In genomic region chr3:115986555-115987207, GRCh38 we compare ENCODE assay signal across 8 cellular contexts.
A peak's percentile ranks its signal among the peaks of the same experiment; 100 is the strongest.
DNase-seq lines count a peak whose midpoint lies in the region; ATAC-seq and TF ChIP-seq lines count a peak whose summit lies in the region.

No MANE protein-coding gene starts in this region.

- H3K4me3 ChIP-seq in cardiac muscle cell (no peak overlapping the region), NB4 (ENCODE audit: low read depth, low read length) (no peak overlapping the region), endodermal cell (ENCODE audit: low read length) (no peak overlapping the region)

- 90% methylated on average over 2 of the region's 2 CpGs; no CpG with 5 or more reads in 1 of the 2 experiments for WGBS in endodermal cell (ENCODE audit: insufficient coverage in 1 of 2, insufficient read length in 1 of 2), 2 experiments

- H3K4me1 ChIP-seq in cardiac muscle cell (ENCODE audit: low read depth) (no peaks in the 10 kb centered on the region), endodermal cell (ENCODE audit: control insufficient read depth, insufficient read depth, low read length) (no peaks in the 10 kb centered on the region)

- H3K36me3 ChIP-seq in cardiac muscle cell (no peaks in the 10 kb centered on the region), endodermal cell (ENCODE audit: control insufficient read depth, insufficient read depth, low read length) (no peaks in the 10 kb centered on the region)

- no peaks in the 10 kb centered on the region for H3K9me3 Mint-ChIP-seq in endodermal cell

- no peak overlapping the region for H3K9ac ChIP-seq in endodermal cell (ENCODE audit: extremely low read depth, low read length, poor library complexity, severe bottlenecking)

- no peak overlapping the region for H3K27ac Mint-ChIP-seq in endodermal cell

- no peaks in the 10 kb centered on the region for H3K36me3 Mint-ChIP-seq in endodermal cell (ENCODE audit: low read depth)

- H3K4me1 Mint-ChIP-seq in endodermal cell: peaks cover 20% of the 10 kb centered on the region

- no peak overlapping the region for H3K4me3 Mint-ChIP-seq in endodermal cell

- H3K9me3 ChIP-seq in cardiac muscle cell (ENCODE audit: low read depth) (no peaks in the 10 kb centered on the region), endodermal cell (ENCODE audit: control insufficient read depth, low read length) (no peaks in the 10 kb centered on the region)

- H3K27me3 Mint-ChIP-seq in endodermal cell (ENCODE audit: insufficient read depth): no peaks in the 10 kb centered on the region

- ATAC-seq in left cardiac atrium: no peak
- ATAC-seq in stimulated activated naive CD8-positive, alpha-beta T cell treated with anti-CD3 and anti-CD28 coated beads, Interleukin-15, Interleukin-2, amounts not matched to agents 100 U/mL and 50 U/mL, for 24 hours: no peak

- intact Hi-C loops in left cardiac atrium (cut with DNase I): no loop called here

- TF ChIP-seq POLR2A in NB4 (IDR thresholded peaks at IDR 0.05; ENCODE audit: extremely low read depth, insufficient read length): no peak

- no peak overlapping the region for H3K27ac ChIP-seq in cardiac muscle cell
- H3K27ac ChIP-seq in endodermal cell (ENCODE audit: low read depth, low read length): no peak overlapping the region

- peak in 1 of 2 donors; percentile 17 for DNase-seq in cardiac muscle cell (ENCODE audit: low read depth in 1 of 2, low spot score in 1 of 2)
- no peak for DNase-seq in left cardiac atrium
- DNase-seq in NB4 (ENCODE audit: low read depth): peak; percentile 16
- DNase-seq in endodermal cell: peak; percentile 72
- no peak for DNase-seq in stimulated activated CD8-positive, alpha-beta memory T cell treated with anti-CD3 and anti-CD28 coated beads, Interleukin-4, amount 100 ng/mL, for 48 hours
- DNase-seq in stimulated activated naive CD8-positive, alpha-beta T cell treated with anti-CD3 and anti-CD28 coated beads, Interleukin-15, Interleukin-2, amounts not matched to agents 100 U/mL and 50 U/mL, for 24 hours: no peak
- DNase-seq in NK-92 (lab: John Stamatoyannopoulos, UW; ENCODE audit: unreplicated experiment): no peak
- no peak for DNase-seq in hippocampal formation (lab: John Stamatoyannopoulos, UW)

- peak; percentile 32 for TF ChIP-seq CTCF in cardiac muscle cell (IDR thresholded peaks at IDR 0.05; ENCODE audit: low read depth, low read length)
- TF ChIP-seq CTCF in NB4 (IDR thresholded peaks at IDR 0.05; ENCODE audit: low read depth, low read length): peak; percentile 16
- peak; percentile 79 for TF ChIP-seq CTCF in endodermal cell (conservative IDR thresholded peaks at IDR 0.05)

- H3K27me3 ChIP-seq in cardiac muscle cell (no peaks in the 10 kb centered on the region), endodermal cell (ENCODE audit: control insufficient read depth, insufficient read depth, low read length, poor library complexity, severe bottlenecking) (no peaks in the 10 kb centered on the region)

Comparison
In these comparisons a context has a peak if more than half of its experiments do, and no peak if none do; other contexts are left out.
1. DNase-seq: peak in NB4 (single experiment) and endodermal cell (single experiment); none in left cardiac atrium (single experiment), stimulated activated CD8-positive, alpha-beta memory T cell treated with anti-CD3 and anti-CD28 coated beads, Interleukin-4, amount 100 ng/mL, for 48 hours (single experiment), stimulated activated naive CD8-positive, alpha-beta T cell treated with anti-CD3 and anti-CD28 coated beads, Interleukin-15, Interleukin-2, amounts not matched to agents 100 U/mL and 50 U/mL, for 24 hours (single experiment), NK-92 (single experiment) and hippocampal formation (0 of 2).
2. CTCF ChIP-seq: peak in every context shown above with its lines; median percentile 79 in endodermal cell; 32 in cardiac muscle cell; 16 in NB4.